ENCODE assay signal across 8 cellular contexts in genomic region chr10:113381906-113382562, GRCh38.
A peak's percentile ranks its signal among the peaks of the same experiment; 100 is the strongest.
DNase-seq lines count a peak whose midpoint lies in the region; ATAC-seq, FAIRE-seq and TF ChIP-seq lines count a peak whose summit lies in the region.

No MANE protein-coding gene starts in this region.

- H3K27me3 ChIP-seq in liver (ENCODE audit: control insufficient read depth in 4 of 4, insufficient read depth in 4 of 4, low read length in 3 of 4) (no peaks in the 10 kb centered on the region), HepG2 (ENCODE audit: control insufficient read depth in 1 of 2, insufficient read depth in 2 of 2, low read length in 2 of 2) (peaks cover 0 to 44% of the 10 kb centered on the region in 2 experiments; a peak in 4 of 5 replicates), smooth muscle cell (ENCODE audit: low read depth) (no peaks in the 10 kb centered on the region)

- TF ChIP-seq EP300 in HepG2 (IDR thresholded peaks at IDR 0.05; ENCODE audit: low read depth in 2 of 2, low read length in 2 of 2) (no peak), HepG2 (CRISPR knock-in tag; IDR thresholded peaks at IDR 0.05; ENCODE audit: borderline replicate concordance) (no peak)

- no peak for ATAC-seq in HepG2
- no peak for ATAC-seq in GM19328 (IDR thresholded peaks at IDR 0.05; ENCODE audit: unreplicated experiment)

- DNase-seq in HepG2 (ENCODE audit: low spot score): no peak
- DNase-seq in OCI-M1 (lab: John Stamatoyannopoulos, UW): peak; percentile 76
- DNase-seq in fibroblast of gingiva (ENCODE audit: low read depth): peak; percentile 30
- DNase-seq in smooth muscle cell (lab: John Stamatoyannopoulos, UW; ENCODE audit: unreplicated experiment): no peak
- DNase-seq in occipital lobe (lab: John Stamatoyannopoulos, UW): no peak
- no peak for DNase-seq in islet precursor cell

- H3K4me1 ChIP-seq in liver (ENCODE audit: control insufficient read depth in 4 of 4, insufficient read depth in 4 of 4, low read length in 3 of 4) (peaks cover 0 to 9% (median 5%) of the 10 kb centered on the region in 4 donors), HepG2 (ENCODE audit: insufficient read depth, low read length) (peaks cover 13% of the 10 kb centered on the region), smooth muscle cell (ENCODE audit: low read depth) (peaks cover 22% of the 10 kb centered on the region)

- POLR2A ChIA-PET in HepG2 (lab: Yijun Ruan, JAX): no interaction called here

- H2AFZ ChIP-seq in HepG2 (ENCODE audit: low read length) (no peak overlapping the region), smooth muscle cell (ENCODE audit: low read depth) (peak overlapping the region; percentile 86)

- CTCF ChIA-PET in HepG2 (lab: Yijun Ruan, JAX; ENCODE audit: low intra/inter-chr PET ratio, low total read pairs): no interaction called here

- intact Hi-C loops in HepG2 (cut with micrococcal nuclease; ENCODE audit: unreplicated experiment): loop anchor here (10.0 kb wide), 1 partner anchor 257 kb away; no protein-coding TSS in a partner anchor

- no peaks in the 10 kb centered on the region for H3K9me3 ChIP-seq in liver (ENCODE audit: control insufficient read depth in 4 of 4, low read length in 3 of 4)
- no peaks in the 10 kb centered on the region for H3K9me3 ChIP-seq in HepG2 (ENCODE audit: low read length)
- H3K9me3 ChIP-seq in smooth muscle cell (replicated peaks; ENCODE audit: low read depth): no peaks in the 10 kb centered on the region

- in situ Hi-C loops in HepG2 (cut with HindIII; ENCODE audit: extremely low pct_ligation_motif_present, low pct_unique_long_range_greater_than_20kb): loop anchor here (10.0 kb wide), 2 partner anchors 817 to 907 kb away; no protein-coding TSS in a partner anchor

- FAIRE-seq in HepG2 (lab: Jason Lieb, UNC): no peak

- H3K4me3 ChIP-seq in liver (ENCODE audit: low read depth in 1 of 3, low read length in 3 of 3) (no peak overlapping the region), HepG2 (replicated peaks in 1 of 3; ENCODE audit: insufficient read depth in 1 of 3, low read depth in 2 of 3, low read length in 3 of 3) (no peak overlapping the region), smooth muscle cell (peak overlapping the region; percentile 28)

- TF ChIP-seq RAD21 in liver (IDR thresholded peaks at IDR 0.05) (no peak), HepG2 (CRISPR knock-in tag; IDR thresholded peaks at IDR 0.05) (no peak)

- BruUV-seq in HepG2 (replicated peaks; lab: Mats Ljungman, UMichigan): no TSS peak

- peaks cover 8% of the 10 kb centered on the region for H3F3A ChIP-seq in smooth muscle cell (ENCODE audit: low read depth)

- TF ChIP-seq CTCF in liver (IDR thresholded peaks at IDR 0.05; ENCODE audit: low read depth, low read length, missing input control) (no peak), HepG2 (CRISPR knock-in tag; IDR thresholded peaks at IDR 0.05) (no peak), smooth muscle cell (IDR thresholded peaks at IDR 0.05; ENCODE audit: borderline replicate concordance, insufficient read depth, poor library complexity, severe bottlenecking) (no peak)

- H3K79me2 ChIP-seq in HepG2 (ENCODE audit: insufficient read depth, low read length) (no peaks in the 10 kb centered on the region), smooth muscle cell (ENCODE audit: low read depth) (no peaks in the 10 kb centered on the region)

- no peaks in the 10 kb centered on the region for H3K36me3 ChIP-seq in liver (ENCODE audit: control insufficient read depth in 4 of 4, insufficient read depth in 3 of 4, low read depth in 1 of 4, low read length in 3 of 4)
- H3K36me3 ChIP-seq in HepG2 (replicated peaks in 1 of 2; ENCODE audit: control insufficient read depth in 1 of 2, insufficient read depth in 2 of 2, low read length in 2 of 2): no peaks in the 10 kb centered on the region
- no peaks in the 10 kb centered on the region for H3K36me3 ChIP-seq in smooth muscle cell (ENCODE audit: low read depth)

- WGBS in liver: 58% methylated on average over 11 of the region's 11 CpGs
- WGBS in HepG2 (ENCODE audit: low lambda C conversion rate): 34% methylated on average over 11 of the region's 11 CpGs
- 42% methylated on average over 11 of the region's 11 CpGs for WGBS in smooth muscle cell (ENCODE audit: low lambda C conversion rate)

- peaks cover 3% of the 10 kb centered on the region; the same call in 1 of the 2 replicates for H4K20me1 ChIP-seq in HepG2 (ENCODE audit: insufficient read depth, low read length)
- H4K20me1 ChIP-seq in smooth muscle cell (ENCODE audit: low read depth): no peaks in the 10 kb centered on the region

- H3K9ac ChIP-seq in liver (ENCODE audit: low read depth in 1 of 2, low read length in 2 of 2): no peak overlapping the region
- no peak overlapping the region for H3K9ac ChIP-seq in HepG2 (ENCODE audit: insufficient read depth, low read depth, low read length)
- peak overlapping the region; percentile 52 for H3K9ac ChIP-seq in smooth muscle cell (ENCODE audit: low read depth)

- H3K4me2 ChIP-seq in HepG2 (ENCODE audit: low read depth, low read length): no peak overlapping the region
- H3K4me2 ChIP-seq in smooth muscle cell: peak overlapping the region; percentile 83

- TF ChIP-seq POLR2A in HepG2 (IDR thresholded peaks at IDR 0.05; ENCODE audit: insufficient read depth in 1 of 2, low read depth in 2 of 2, low read length in 2 of 2): no peak

- H3K27ac ChIP-seq in liver (ENCODE audit: low read depth in 1 of 2, low read length in 2 of 2) (peak overlapping the region; percentile 20 to 39), HepG2 (ENCODE audit: extremely low read length, insufficient read depth, low read length) (no peak overlapping the region), smooth muscle cell (ENCODE audit: low read depth) (peak overlapping the region; percentile 81)

TF ChIP-seq in liver, 16 proteins besides CTCF, POLR2A, EP300 and RAD21:
- TF ChIP-seq YY1 (IDR thresholded peaks at IDR 0.05) (no peak), NR2F2 (IDR thresholded peaks at IDR 0.05) (peak; percentile 26)

TF ChIP-seq in HepG2, 621 proteins besides CTCF, POLR2A, EP300 and RAD21:
- TF ChIP-seq ZNF841 (CRISPR knock-in tag; IDR thresholded peaks at IDR 0.05; ENCODE audit: borderline replicate concordance) (no peak), SETDB1 (CRISPR knock-in tag; IDR thresholded peaks at IDR 0.05; ENCODE audit: borderline replicate concordance) (no peak), GABPB1 (CRISPR knock-in tag; IDR thresholded peaks at IDR 0.05) (no peak), SATB2 (CRISPR knock-in tag; IDR thresholded peaks at IDR 0.05) (no peak), ZNF766 (CRISPR knock-in tag; IDR thresholded peaks at IDR 0.05; ENCODE audit: borderline replicate concordance) (no peak), GTF3A (CRISPR knock-in tag; conservative IDR thresholded peaks at IDR 0.05) (no peak), ZSCAN21 (CRISPR knock-in tag; IDR thresholded peaks at IDR 0.05; ENCODE audit: borderline replicate concordance) (no peak), HINFP (CRISPR knock-in tag; IDR thresholded peaks at IDR 0.05; ENCODE audit: low read depth) (no peak), ZSCAN20 (CRISPR knock-in tag; IDR thresholded peaks at IDR 0.05; ENCODE audit: borderline replicate concordance) (no peak)

Comparison
In these comparisons a context has a peak if more than half of its experiments do, and no peak if none do; other contexts are left out.
1. DNase-seq: peak in OCI-M1 (single experiment) and fibroblast of gingiva (single experiment); none in HepG2 (single experiment), smooth muscle cell (single experiment), occipital lobe (single experiment) and islet precursor cell (single experiment).